15 cellular contexts compared by ENCODE assay signal in genomic region chr17:78459696-78460095, GRCh38.
DNase-seq lines count a peak whose midpoint lies in the region; ATAC-seq and TF ChIP-seq lines count a peak whose summit lies in the region.
"Had no signal": no experiment of that assay in that cellular context is flagged by ENCODE, and none has a peak within 500 bp of the region (broad histone marks: within the 10 kb centered on the region; RNA-seq: fewer than 3 reads in every experiment).

No MANE protein-coding gene starts in this region.

- H2BK120ac ChIP-seq in neuronal stem cell (ENCODE audit: low read depth, low read length) = peak overlapping the region; percentile 1

- no peak overlapping the region for H3K4me3 ChIP-seq in neuronal stem cell (ENCODE audit: low read length in 2 of 2)
- H3K4me3 ChIP-seq: GM23338 had no signal

- H3K18ac ChIP-seq in neuronal stem cell (ENCODE audit: low read length) = peak overlapping the region; percentile 13

- no peak for DNase-seq in caudate nucleus (lab: John Stamatoyannopoulos, UW)
- peak; percentile 55 for DNase-seq in islet precursor cell
- no peak for DNase-seq in neuronal stem cell (ENCODE audit: low spot score)
- no peak for DNase-seq in COLO829 (ENCODE audit: low spot score)
- DNase-seq in stimulated activated naive CD8-positive, alpha-beta T cell treated with anti-CD3 and anti-CD28 coated beads, Interleukin-15, Interleukin-2, amounts not matched to agents 100 U/mL and 50 U/mL, for 24 hours = no peak
- DNase-seq in erythroblast (lab: John Stamatoyannopoulos, UW) = no peak
- DNase-seq: Caco-2; CD4-positive, alpha-beta memory T cell; DMS153; DND-41; H9 had no signal

- no CpG with 5 or more reads among the region's 21 CpGs for WGBS in neuronal stem cell (ENCODE audit: extremely low coverage in 2 of 2, insufficient read length in 2 of 2, insufficient replicate concordance in 1 of 2), 2 donors

- no peak overlapping the region for H4K91ac ChIP-seq in neuronal stem cell (ENCODE audit: low read depth, low read length, poor library complexity)

- H2BK12ac ChIP-seq in neuronal stem cell (ENCODE audit: low read length) = no peak overlapping the region

- no peak overlapping the region for H2BK5ac ChIP-seq in neuronal stem cell (ENCODE audit: low read length)

- peak overlapping the region; percentile 53 for H2AK5ac ChIP-seq in neuronal stem cell (ENCODE audit: low read depth, low read length)

- no peak overlapping the region for H2AFZ ChIP-seq in neuronal stem cell (ENCODE audit: low read length)
- H2AFZ ChIP-seq: GM23338 had no signal

- H3K9me3 ChIP-seq in neuronal stem cell (replicated peaks in 1 of 2; ENCODE audit: control insufficient read depth in 2 of 2, insufficient read depth in 1 of 2, low read depth in 1 of 2, low read length in 2 of 2) = peaks cover 0 to 2% of the 10 kb centered on the region in 2 donors

- TF ChIP-seq POLR2A in erythroblast (IDR thresholded peaks at IDR 0.05; ENCODE audit: low read length) = no peak

- H3K4ac ChIP-seq in neuronal stem cell (ENCODE audit: low read length) = no peak overlapping the region

- H2BK15ac ChIP-seq in neuronal stem cell (ENCODE audit: low read length) = no peak overlapping the region

- no peak overlapping the region for H4K8ac ChIP-seq in neuronal stem cell (ENCODE audit: low read depth, low read length)

- H3K9ac ChIP-seq in neuronal stem cell (ENCODE audit: low read depth, low read length, poor library complexity) = peak overlapping the region; percentile 12

- no peak overlapping the region for H3K4me2 ChIP-seq in neuronal stem cell (ENCODE audit: insufficient read depth, low read length, poor library complexity, severe bottlenecking)
- H3K4me2 ChIP-seq: GM23338 had no signal

- H3K14ac ChIP-seq in neuronal stem cell (ENCODE audit: low read length) = no peak overlapping the region

- no peaks in the 10 kb centered on the region for H3K79me1 ChIP-seq in neuronal stem cell (ENCODE audit: low read depth, low read length)

- no peak overlapping the region for H3K23ac ChIP-seq in neuronal stem cell (ENCODE audit: low read depth, low read length, poor library complexity)

- peak overlapping the region; percentile 98 for H3K27ac ChIP-seq in caudate nucleus (ENCODE audit: low read depth, low read length)
- H3K27ac ChIP-seq in neuronal stem cell (replicated peaks; ENCODE audit: low read length) = no peak overlapping the region
- peak overlapping the region; percentile 100 for H3K27ac ChIP-seq in temporal lobe (ENCODE audit: low read depth, low read length)

- no peaks in the 10 kb centered on the region for H3K36me3 ChIP-seq in neuronal stem cell (replicated peaks in 1 of 2; ENCODE audit: control insufficient read depth in 2 of 2, insufficient read depth in 2 of 2, low read length in 2 of 2)

- peaks cover 0 to 2% (median 0%) of the 10 kb centered on the region in 3 experiments for H3K27me3 ChIP-seq in neuronal stem cell (ENCODE audit: control insufficient read depth in 3 of 3, insufficient read depth in 3 of 3, low read depth in 1 of 3, low read length in 3 of 3)

- H3K4me1 ChIP-seq in neuronal stem cell (ENCODE audit: control insufficient read depth in 2 of 2, insufficient read depth in 1 of 2, low read depth in 1 of 2, low read length in 2 of 2) = no peaks in the 10 kb centered on the region
- H3K4me1 ChIP-seq: Caco-2 had no signal

- ATAC-seq in stimulated activated naive CD8-positive, alpha-beta T cell treated with anti-CD3 and anti-CD28 coated beads, Interleukin-15, Interleukin-2, amounts not matched to agents 100 U/mL and 50 U/mL, for 24 hours = no peak
- ATAC-seq in GM18858 (IDR thresholded peaks at IDR 0.05; ENCODE audit: unreplicated experiment) = no peak
- ATAC-seq: HCT116 had no signal
